In the genomic region with DNA sequence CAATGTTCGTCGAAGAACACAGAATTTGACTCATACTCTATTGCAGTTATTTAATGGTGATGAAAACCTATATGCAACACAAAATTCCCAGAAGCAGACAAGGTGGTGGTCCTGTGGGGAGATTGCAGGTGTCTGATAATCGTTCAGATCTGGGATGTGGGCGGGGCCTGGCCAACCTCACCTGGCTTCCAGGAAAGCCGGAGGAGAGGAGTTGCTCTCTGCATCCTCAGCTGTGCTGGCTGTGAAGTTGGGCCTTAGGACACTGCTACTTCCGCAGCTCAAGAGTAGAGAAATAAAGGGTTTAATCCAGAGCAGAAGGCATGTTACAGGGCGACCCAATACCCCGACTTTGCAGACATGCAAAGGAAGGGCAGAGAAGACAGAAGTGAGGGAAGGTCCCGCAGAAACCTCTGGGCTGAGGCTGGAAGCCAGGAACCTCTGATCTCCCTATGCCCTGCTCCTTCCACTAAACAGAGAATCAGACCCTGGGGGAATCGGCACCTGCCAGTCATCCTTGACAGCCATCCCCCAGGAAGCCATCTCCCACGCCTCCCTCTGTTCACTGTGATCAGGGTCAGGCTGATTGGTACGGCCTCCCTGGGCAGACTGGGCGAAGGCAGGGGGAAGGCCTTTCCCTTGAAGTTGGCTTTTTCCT, we compare ENCODE assay signal across 28 cellular contexts.
"Had no signal": no experiment of that assay in that cellular context is flagged by ENCODE, and none has a peak within 500 bp of the region (broad histone marks: within the 10 kb centered on the region; RNA-seq: fewer than 3 reads in every experiment).

No MANE protein-coding gene starts in this region.

- H3K4me3 ChIP-seq: stomach, suprapubic skin, testis, thoracic aorta, thyroid gland, tibial artery, tibial nerve, transverse colon, upper lobe of left lung, upper lobe of right lung, uterus, vagina had no signal

- H3K27ac ChIP-seq: stomach, suprapubic skin, testis, thoracic aorta, thyroid gland, tibial artery, tibial nerve, transverse colon, upper lobe of left lung, upper lobe of right lung, uterus, vagina had no signal

- H3K36me3 ChIP-seq: stomach, suprapubic skin, thoracic aorta, thyroid gland, tibial artery, tibial nerve, transverse colon, upper lobe of left lung, upper lobe of right lung, uterus, vagina had no signal

- H3K9me3 ChIP-seq: suprapubic skin, testis, thoracic aorta, thyroid gland, tibial artery, transverse colon, upper lobe of left lung, upper lobe of right lung, uterus, vagina had no signal

- DNase-seq: stimulated activated CD4-positive, alpha-beta T cell treated with anti-CD3 and anti-CD28 coated beads, Interleukin-2, amount 100 ng/mL, for 48 hours; stimulated activated CD4-positive, alpha-beta T cell treated with anti-CD3 and anti-CD28 coated beads, Interleukin-4, amount 100 ng/mL, for 1 hour; stimulated activated CD4-positive, alpha-beta T cell treated with anti-CD3 and anti-CD28 coated beads, Interleukin-4, amount 100 ng/mL, for 24 hours; stimulated activated CD4-positive, alpha-beta T cell treated with anti-CD3 and anti-CD28 coated beads, Interleukin-4, amount 100 ng/mL, for 4 hours; stimulated activated CD8-positive, alpha-beta memory T cell treated with anti-CD3 and anti-CD28 coated beads, Interleukin-4, amount 100 ng/mL, for 48 hours; stimulated activated naive B cell treated with anti-CD40 and anti-IgM and Interleukin-4, amounts not matched to agents 10 μg/mL and 1 μg/mL and 100 μg/mL, for 72 hours; stimulated activated naive CD4-positive, alpha-beta T cell; stimulated activated naive CD4-positive, alpha-beta T cell treated with Interleukin-2 at 50 U/mL for 16 hours; stimulated activated naive CD8-positive, alpha-beta T cell treated with anti-CD3 and anti-CD28 coated beads, Interleukin-15, amount 100 ng/mL, for 72 hours; stimulated activated naive CD8-positive, alpha-beta T cell treated with anti-CD3 and anti-CD28 coated beads, Interleukin-15, Interleukin-2, amounts not matched to agents 100 U/mL and 50 U/mL, for 24 hours; stomach; substantia nigra; testis; thyroid gland; tibial artery; transverse colon; trophoblast cell; upper lobe of right lung; uterus had no signal

- H3K4me1 ChIP-seq: suprapubic skin, testis, thyroid gland, tibial nerve, transverse colon, upper lobe of left lung, upper lobe of right lung, uterus, vagina had no signal

- H3K9me3 Mint-ChIP-seq: stimulated activated naive CD8-positive, alpha-beta T cell treated with anti-CD3 and anti-CD28 coated beads, Interleukin-15, Interleukin-2, amounts not matched to agents 100 ng/mL and 50 ng/mL, for 24 hours; type B pancreatic cell had no signal

- ATAC-seq: stimulated activated effector memory CD8-positive, alpha-beta T cell treated with anti-CD3 and anti-CD28 coated beads, Interleukin-12 subunit alpha, Interleukin-12 subunit beta, amount 100 ng/mL, for 72 hours; stimulated activated memory B cell treated with anti-CD40 and anti-IgM and Interleukin-4, amounts not matched to agents 10 μg/mL and 1 μg/mL and 100 μg/mL, for 72 hours; stimulated activated naive B cell treated with anti-CD40 and anti-IgM and Interleukin-4, amounts not matched to agents 10 μg/mL and 1 μg/mL and 100 μg/mL, for 72 hours; stimulated activated naive CD8-positive, alpha-beta T cell treated with anti-CD3 and anti-CD28 coated beads, Interleukin-15, amount 100 ng/mL, for 72 hours; stimulated activated naive CD8-positive, alpha-beta T cell treated with anti-CD3 and anti-CD28 coated beads, Interleukin-15, Interleukin-2, amounts not matched to agents 100 U/mL and 50 U/mL, for 24 hours; upper lobe of right lung had no signal

- H3K4me1 Mint-ChIP-seq: stimulated activated effector memory CD8-positive, alpha-beta T cell treated with anti-CD3 and anti-CD28 coated beads, Interleukin-12 subunit alpha, Interleukin-12 subunit beta, amount 100 ng/mL, for 72 hours; stimulated activated memory B cell treated with anti-CD40 and anti-IgM and Interleukin-4, amounts not matched to agents 10 μg/mL and 1 μg/mL and 100 μg/mL, for 72 hours; stimulated activated naive B cell treated with anti-CD40 and anti-IgM and Interleukin-4, amounts not matched to agents 10 μg/mL and 1 μg/mL and 100 μg/mL, for 72 hours had no signal

- H3K27me3 ChIP-seq: suprapubic skin, testis, thyroid gland, tibial artery, tibial nerve, transverse colon, upper lobe of left lung, uterus, vagina had no signal

- H3K36me3 Mint-ChIP-seq: stimulated activated effector memory CD8-positive, alpha-beta T cell treated with anti-CD3 and anti-CD28 coated beads, Interleukin-12 subunit alpha, Interleukin-12 subunit beta, amount 100 ng/mL, for 72 hours; stimulated activated memory B cell treated with anti-CD40 and anti-IgM and Interleukin-4, amounts not matched to agents 10 μg/mL and 1 μg/mL and 100 μg/mL, for 72 hours; stimulated activated naive B cell treated with anti-CD40 and anti-IgM and Interleukin-4, amounts not matched to agents 10 μg/mL and 1 μg/mL and 100 μg/mL, for 72 hours; type B pancreatic cell had no signal

- H3K27me3 Mint-ChIP-seq: stimulated activated memory B cell treated with anti-CD40 and anti-IgM and Interleukin-4, amounts not matched to agents 10 μg/mL and 1 μg/mL and 100 μg/mL, for 72 hours; stimulated activated naive CD8-positive, alpha-beta T cell treated with anti-CD3 and anti-CD28 coated beads, Interleukin-15, Interleukin-2, amounts not matched to agents 100 ng/mL and 50 ng/mL, for 24 hours had no signal

- H3K27ac Mint-ChIP-seq: stimulated activated effector memory CD8-positive, alpha-beta T cell treated with anti-CD3 and anti-CD28 coated beads, Interleukin-12 subunit alpha, Interleukin-12 subunit beta, amount 100 ng/mL, for 72 hours; stimulated activated memory B cell treated with anti-CD40 and anti-IgM and Interleukin-4, amounts not matched to agents 10 μg/mL and 1 μg/mL and 100 μg/mL, for 72 hours; stimulated activated naive B cell treated with anti-CD40 and anti-IgM and Interleukin-4, amounts not matched to agents 10 μg/mL and 1 μg/mL and 100 μg/mL, for 72 hours; stimulated activated naive CD8-positive, alpha-beta T cell treated with anti-CD3 and anti-CD28 coated beads, Interleukin-15, Interleukin-2, amounts not matched to agents 100 ng/mL and 50 ng/mL, for 24 hours; type B pancreatic cell had no signal

- H3K4me3 Mint-ChIP-seq: stimulated activated effector memory CD8-positive, alpha-beta T cell treated with anti-CD3 and anti-CD28 coated beads, Interleukin-12 subunit alpha, Interleukin-12 subunit beta, amount 100 ng/mL, for 72 hours; stimulated activated memory B cell treated with anti-CD40 and anti-IgM and Interleukin-4, amounts not matched to agents 10 μg/mL and 1 μg/mL and 100 μg/mL, for 72 hours; stimulated activated naive B cell treated with anti-CD40 and anti-IgM and Interleukin-4, amounts not matched to agents 10 μg/mL and 1 μg/mL and 100 μg/mL, for 72 hours; stimulated activated naive CD8-positive, alpha-beta T cell treated with anti-CD3 and anti-CD28 coated beads, Interleukin-15, amount 100 ng/mL, for 72 hours; stimulated activated naive CD8-positive, alpha-beta T cell treated with anti-CD3 and anti-CD28 coated beads, Interleukin-15, Interleukin-2, amounts not matched to agents 100 ng/mL and 50 ng/mL, for 24 hours; type B pancreatic cell had no signal
